Comparison of ENCODE assay signal across 21 cellular contexts in the genomic region with DNA sequence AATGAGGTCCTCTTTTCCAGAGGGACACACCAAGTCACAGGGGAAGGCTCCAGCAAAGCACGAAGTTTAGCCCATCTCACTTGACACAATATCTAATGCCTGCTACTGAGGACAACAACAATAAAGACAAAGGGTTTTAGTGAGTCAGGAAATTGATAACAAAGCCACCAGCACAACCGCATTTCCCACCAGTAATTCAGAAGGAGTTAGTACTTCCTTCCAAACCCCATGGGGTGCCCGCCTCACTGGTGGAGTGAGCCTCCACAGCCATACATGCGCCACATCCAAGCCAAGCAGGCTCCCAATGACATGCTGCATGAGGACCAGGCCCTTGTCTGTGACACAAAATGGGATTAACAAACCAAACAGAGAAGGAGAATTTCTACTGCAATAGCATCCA.
"Had no signal": no experiment of that assay in that cellular context is flagged by ENCODE, and none has a peak within 500 bp of the region (broad histone marks: within the 10 kb centered on the region; RNA-seq: fewer than 3 reads in every experiment).

No MANE protein-coding gene starts in this region.

- H3K27me3 Mint-ChIP-seq: progenitor cell of endocrine pancreas had no signal

- ATAC-seq: foreskin keratinocyte; natural killer cell treated with Interleukin-12 subunit alpha and Interleukin-12 subunit beta and Interleukin-15 and Interleukin-18, amount 100 ng/mL, for 72 hours; right cardiac atrium had no signal

- DNase-seq: activated CD4-positive, CD25-positive, alpha-beta regulatory T cell treated with anti-CD3 and anti-CD28 coated beads, Interleukin-2, amount 50 U/mL, for 72 hours; activated effector memory CD4-positive, alpha-beta T cell treated with Interleukin-2 at 50 U/mL for 16 hours; activated T-cell treated with anti-CD3 and anti-CD28 coated beads, Interleukin-2, amount 50 U/mL, for 1 hour; central memory CD4-positive, alpha-beta T cell; colonic mucosa; foreskin keratinocyte; glutamatergic neuron; hypothalamus; left ventricle myocardium inferior; occipital lobe; right cardiac atrium; stimulated activated CD4-positive, alpha-beta T cell treated with anti-CD3 and anti-CD28 coated beads, Interleukin-15, amount 100 ng/mL, for 24 hours; stimulated activated CD4-positive, alpha-beta T cell treated with anti-CD3 and anti-CD28 coated beads, Interleukin-4, amount 100 ng/mL, for 1 hour; stimulated activated naive CD4-positive, alpha-beta T cell; T-helper 17 cell; transverse colon had no signal

- H3K4me3 ChIP-seq: colonic mucosa, left ventricle myocardium inferior, skin epidermis, transverse colon had no signal

- H3K27ac ChIP-seq: colonic mucosa, foreskin keratinocyte, left ventricle myocardium inferior, skin epidermis, transverse colon had no signal

- H3K36me3 Mint-ChIP-seq: activated naive CD4-positive, alpha-beta T cell treated with anti-CD3 and anti-CD28 coated beads, Interleukin-2, amount 50 U/mL, for 72 hours; natural killer cell treated with Interleukin-12 subunit alpha and Interleukin-12 subunit beta and Interleukin-15 and Interleukin-18, amount 100 ng/mL, for 72 hours had no signal

- H3K36me3 ChIP-seq: colonic mucosa, left ventricle myocardium inferior, transverse colon had no signal

- H3K4me1 ChIP-seq: colonic mucosa, foreskin keratinocyte had no signal

- H3K9me3 ChIP-seq: colonic mucosa, left ventricle myocardium inferior, transverse colon had no signal

- H3K27ac Mint-ChIP-seq: activated naive CD4-positive, alpha-beta T cell treated with anti-CD3 and anti-CD28 coated beads, Interleukin-2, amount 50 U/mL, for 72 hours; natural killer cell treated with Interleukin-12 subunit alpha and Interleukin-12 subunit beta and Interleukin-15 and Interleukin-18, amount 100 ng/mL, for 72 hours; progenitor cell of endocrine pancreas had no signal

- H3K27me3 ChIP-seq: colonic mucosa, transverse colon had no signal

- H3K4me3 Mint-ChIP-seq: brain; natural killer cell treated with Interleukin-12 subunit alpha and Interleukin-12 subunit beta and Interleukin-15 and Interleukin-18, amount 100 ng/mL, for 72 hours; T-helper 17 cell had no signal

- H3K9me3 Mint-ChIP-seq: activated naive CD4-positive, alpha-beta T cell treated with anti-CD3 and anti-CD28 coated beads, Interleukin-2, amount 50 U/mL, for 72 hours; natural killer cell treated with Interleukin-12 subunit alpha and Interleukin-12 subunit beta and Interleukin-15 and Interleukin-18, amount 100 ng/mL, for 72 hours had no signal
